ENCODE assay signal across 12 cellular contexts in genomic region chr3:160210799-160211221, GRCh38. TPM values are rescaled to one million over a fixed set of nuclear protein-coding genes. Genes with fewer than 3 reads are reported as not detected.
DNase-seq lines count a peak whose midpoint lies in the region; ATAC-seq and TF ChIP-seq lines count a peak whose summit lies in the region.
"Had no signal": no experiment of that assay in that cellular context is flagged by ENCODE, and none has a peak within 500 bp of the region (broad histone marks: within the 10 kb centered on the region; RNA-seq: fewer than 3 reads in every experiment).

No MANE protein-coding gene starts in this region.

- H3K4me2 ChIP-seq in skeletal muscle satellite cell (ENCODE audit: low read length), result peak overlapping the region; percentile 37

- H3K9me3 Mint-ChIP-seq in chondrocyte (ENCODE audit: low read depth), result no peaks in the 10 kb centered on the region
- H3K9me3 Mint-ChIP-seq: activated T-cell treated with anti-CD3 and anti-CD28 coated beads, Interleukin-2, amount 50 U/mL, for 4 hours; CD4-positive, CD25-positive, alpha-beta regulatory T cell had no signal

- no peak overlapping the region for H3K4me3 ChIP-seq in LNCaP clone FGC (ENCODE audit: low read depth, low read length)
- no peak overlapping the region for H3K4me3 ChIP-seq in skeletal muscle satellite cell (ENCODE audit: low read length)
- H3K4me3 ChIP-seq: suprapubic skin had no signal

- H3K36me3 Mint-ChIP-seq in chondrocyte (ENCODE audit: low read depth), result no peaks in the 10 kb centered on the region
- H3K36me3 Mint-ChIP-seq: CD4-positive, CD25-positive, alpha-beta regulatory T cell had no signal

- no peak overlapping the region for H3K4me3 Mint-ChIP-seq in chondrocyte (ENCODE audit: unreplicated experiment)
- H3K4me3 Mint-ChIP-seq: activated T-cell treated with anti-CD3 and anti-CD28 coated beads, Interleukin-2, amount 50 U/mL, for 4 hours; CD4-positive, CD25-positive, alpha-beta regulatory T cell had no signal

- no peaks in the 10 kb centered on the region for H3K36me3 ChIP-seq in skeletal muscle satellite cell (ENCODE audit: insufficient read depth, low read length)
- H3K36me3 ChIP-seq: suprapubic skin had no signal

- DNase-seq in NCI-H82 (lab: John Stamatoyannopoulos, UW) (peak; percentile 29), NCI-H82 treated with DMSO at 0.1 percent for 48 hours (lab: John Stamatoyannopoulos, UW; ENCODE audit: unreplicated experiment) (no peak), LNCaP clone FGC (ENCODE audit: low read depth) (no peak), chondrocyte (ENCODE audit: low spot score) (no peak), anterior cingulate cortex (lab: John Stamatoyannopoulos, UW) (no peak)
- DNase-seq: activated T-cell treated with anti-CD3 and anti-CD28 coated beads, Interleukin-2, amount 50 U/mL, for 4 hours; CD4-positive, CD25-positive, alpha-beta regulatory T cell; midbrain had no signal

- no peak overlapping the region for H3K27ac Mint-ChIP-seq in chondrocyte (ENCODE audit: unreplicated experiment)
- H3K27ac Mint-ChIP-seq: CD4-positive, CD25-positive, alpha-beta regulatory T cell had no signal

- no peaks in the 10 kb centered on the region for H3K9me3 ChIP-seq in skeletal muscle satellite cell (replicated peaks; ENCODE audit: low read length)
- H3K9me3 ChIP-seq: suprapubic skin had no signal

- H3K9ac ChIP-seq in skeletal muscle satellite cell (ENCODE audit: low read depth, low read length), result no peak overlapping the region

- no peaks in the 10 kb centered on the region for H3K4me1 Mint-ChIP-seq in chondrocyte (ENCODE audit: low read depth)

- H3K27me3 ChIP-seq in skeletal muscle satellite cell (ENCODE audit: control insufficient read depth, insufficient read depth, low read length), result peaks cover 4% of the 10 kb centered on the region

- ATAC-seq in GM21723 (IDR thresholded peaks at IDR 0.05; ENCODE audit: unreplicated experiment), result no peak
- no peak for ATAC-seq in GM21529 (IDR thresholded peaks at IDR 0.05; ENCODE audit: unreplicated experiment)
- ATAC-seq: activated T-cell treated with anti-CD3 and anti-CD28 coated beads, Interleukin-2, amount 50 U/mL, for 4 hours had no signal

- TF ChIP-seq CTCF in LNCaP clone FGC (IDR thresholded peaks at IDR 0.05; ENCODE audit: control insufficient read depth, extremely low read depth, insufficient read depth), result 0 out of 2 replicates have a peak, but pooled peaks have one; percentile 19
- peak; percentile 61 for TF ChIP-seq CTCF in chondrocyte (IDR thresholded peaks at IDR 0.05)

- H3K27me3 Mint-ChIP-seq in chondrocyte (ENCODE audit: low read depth), result no peaks in the 10 kb centered on the region

- H3K4me1 ChIP-seq in skeletal muscle satellite cell (ENCODE audit: control insufficient read depth, insufficient read depth, low read length), result no peaks in the 10 kb centered on the region
- H3K4me1 ChIP-seq: suprapubic skin had no signal

RNA-seq across cellular contexts. Expression of gene C3orf80, which starts 14.4 kb away (rescaled TPM):
- total RNA-seq in chondrocyte, result 0.25 to 0.28 TPM in 2 of 3 replicates, not detected in the other
- total RNA-seq in skeletal muscle satellite cell (2012; rRNA removed), result under 0.01 and 0.51 TPM in 2 replicates
